Comparison of ENCODE assay signal across 27 cellular contexts in the genomic region with DNA sequence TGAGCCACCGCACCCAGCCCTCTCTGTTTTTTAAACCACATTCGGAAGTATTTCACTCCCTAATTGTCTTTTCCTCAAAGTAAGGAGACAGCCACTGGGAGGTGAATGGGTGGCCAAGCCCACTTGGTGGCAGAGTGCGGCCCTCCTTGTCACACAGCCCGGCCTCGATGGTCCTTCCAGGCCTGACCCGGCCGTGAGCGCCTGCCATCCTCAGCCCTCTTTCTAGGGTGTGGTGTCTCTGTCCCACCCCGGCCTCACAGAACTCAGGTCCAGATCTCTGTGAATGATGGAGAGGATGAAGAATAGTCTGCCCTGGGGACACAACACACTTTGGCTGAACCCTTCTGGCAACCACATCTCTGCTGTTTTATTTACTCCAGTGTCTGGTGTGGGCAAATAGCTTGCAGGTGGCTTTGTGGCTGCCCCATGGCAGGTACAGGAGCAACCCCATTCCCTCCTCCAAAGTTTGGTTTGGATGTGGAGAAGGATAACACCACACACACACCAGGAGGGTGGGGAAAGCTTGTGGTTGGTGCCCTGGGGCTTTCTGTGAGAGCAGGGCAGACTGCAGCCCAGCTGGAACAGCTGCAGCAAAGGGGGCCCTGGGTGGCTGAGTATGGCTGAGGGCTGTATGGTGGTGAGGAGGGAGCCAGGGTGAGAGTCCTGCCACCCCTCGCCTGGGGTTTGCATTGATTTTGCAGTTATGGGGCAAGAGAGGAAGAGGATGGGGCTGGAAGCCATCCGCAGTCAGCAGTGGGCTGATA.
"Had no signal": no experiment of that assay in that cellular context is flagged by ENCODE, and none has a peak within 500 bp of the region (broad histone marks: within the 10 kb centered on the region; RNA-seq: fewer than 3 reads in every experiment).

No MANE protein-coding gene starts in this region.

- ATAC-seq: activated CD4-positive, alpha-beta T cell treated with anti-CD3 and anti-CD28 coated beads for 36 hours; activated CD8-positive, alpha-beta T cell treated with anti-CD3 and anti-CD28 coated beads, Interleukin-2, amount 10 ng/mL, durations not matched to agents 7 days and 5 days; T-cell had no signal

- H3K4me1 Mint-ChIP-seq: activated naive CD4-positive, alpha-beta T cell treated with anti-CD3 and anti-CD28 coated beads, Interleukin-2, amount 50 U/mL, for 24 hours; brain had no signal

- DNase-seq: activated CD4-positive, alpha-beta T cell treated with anti-CD3 and anti-CD28 coated beads for 36 hours; activated CD4-positive, alpha-beta T cell treated with anti-CD3 and anti-CD28 coated beads, Interleukin-2, amount 50 U/mL, for 4 hours; activated CD8-positive, alpha-beta memory T cell treated with anti-CD3 and anti-CD28 coated beads, Interleukin-2, amount 50 U/mL, for 48 hours; activated CD8-positive, alpha-beta T cell treated with anti-CD3 and anti-CD28 coated beads, Interleukin-2, amount 10 ng/mL, durations not matched to agents 7 days and 5 days; activated effector memory CD4-positive, alpha-beta T cell treated with Interleukin-2 at 50 U/mL for 16 hours; activated naive CD4-positive, alpha-beta T cell; activated T-cell treated with anti-CD3 and anti-CD28 coated beads, Interleukin-2, amount 50 U/mL, for 1 hour; IMR-90; Kasumi-1; KBM-7; NCI-H1048; NCI-H1417; NCI-H1694; NCI-H2029; NCI-H2107; NCI-H2171 treated with DMSO at 0.1 percent for 48 hours; NCI-H226; NCI-H526 treated with DMSO at 0.1 percent for 48 hours; NCI-H82; SHP77; T-cell; T-helper 2 cell; T1000 had no signal

- H3K36me3 Mint-ChIP-seq: activated naive CD4-positive, alpha-beta T cell treated with anti-CD3 and anti-CD28 coated beads, Interleukin-2, amount 50 U/mL, for 24 hours; brain; T-cell had no signal

- H3K4me3 Mint-ChIP-seq: activated CD4-positive, alpha-beta T cell treated with anti-CD3 and anti-CD28 coated beads for 36 hours; activated CD8-positive, alpha-beta T cell treated with anti-CD3 and anti-CD28 coated beads, Interleukin-2, amount 10 ng/mL, durations not matched to agents 7 days and 5 days; activated naive CD4-positive, alpha-beta T cell treated with anti-CD3 and anti-CD28 coated beads, Interleukin-2, amount 50 U/mL, for 24 hours; activated T-helper 1 cell treated with anti-CD3 and anti-CD28 coated beads, Interleukin-12 subunit alpha, Interleukin-12 subunit beta, Interleukin-2, Interleukin-4 antibody, amounts not matched to agents 30 ng/mL and 10 ng/mL and 1 ng/mL, durations not matched to agents 14 hours and 24 hours and 36 hours; brain; central memory CD8-positive, alpha-beta T cell; T-cell had no signal

- H3K9me3 Mint-ChIP-seq: activated naive CD4-positive, alpha-beta T cell treated with anti-CD3 and anti-CD28 coated beads, Interleukin-2, amount 50 U/mL, for 24 hours; activated T-helper 1 cell treated with anti-CD3 and anti-CD28 coated beads, Interleukin-12 subunit alpha, Interleukin-12 subunit beta, Interleukin-2, Interleukin-4 antibody, amounts not matched to agents 30 ng/mL and 10 ng/mL and 1 ng/mL, durations not matched to agents 14 hours and 24 hours and 36 hours; central memory CD8-positive, alpha-beta T cell had no signal

- H3K27ac Mint-ChIP-seq: activated CD4-positive, alpha-beta T cell treated with anti-CD3 and anti-CD28 coated beads for 36 hours; activated CD8-positive, alpha-beta T cell treated with anti-CD3 and anti-CD28 coated beads, Interleukin-2, amount 10 ng/mL, durations not matched to agents 7 days and 5 days; activated naive CD4-positive, alpha-beta T cell treated with anti-CD3 and anti-CD28 coated beads, Interleukin-2, amount 50 U/mL, for 24 hours; activated T-helper 1 cell treated with anti-CD3 and anti-CD28 coated beads, Interleukin-12 subunit alpha, Interleukin-12 subunit beta, Interleukin-2, Interleukin-4 antibody, amounts not matched to agents 30 ng/mL and 10 ng/mL and 1 ng/mL, durations not matched to agents 14 hours and 24 hours and 36 hours; T-cell had no signal
